In genomic region chr3:197591816-197592215, GRCh38 we compare ENCODE assay signal across 1 cellular context.
TF ChIP-seq lines count a peak whose summit lies in the region.

No MANE protein-coding gene starts in this region.

TF ChIP-seq in H1, 55 proteins besides CTCF, POLR2A, EP300 and RAD21:
- no peak for TF ChIP-seq MAX (IDR thresholded peaks at IDR 0.05)
- no peak for TF ChIP-seq NRF1 (IDR thresholded peaks at IDR 0.05; ENCODE audit: low read depth, low read length)
- TF ChIP-seq SP1 (IDR thresholded peaks at IDR 0.05; ENCODE audit: low read depth, low read length), result no peak
- no peak for TF ChIP-seq E2F6 (IDR thresholded peaks at IDR 0.05)
- TF ChIP-seq BCL11A (IDR thresholded peaks at IDR 0.05; ENCODE audit: low read depth in 2 of 2, low read length in 2 of 2), result no peak
- TF ChIP-seq SIN3A (conservative IDR thresholded peaks at IDR 0.05 in 1 of 2, IDR thresholded peaks at IDR 0.05 in 1 of 2; ENCODE audit: low read depth in 1 of 2, low read length in 2 of 2), result no peak
- TF ChIP-seq KDM1A (IDR thresholded peaks at IDR 0.05; ENCODE audit: borderline replicate concordance, low read length), result no peak
- no peak for TF ChIP-seq KDM5A (IDR thresholded peaks at IDR 0.05; ENCODE audit: low read length)
- no peak for TF ChIP-seq HDAC2 (IDR thresholded peaks at IDR 0.05; ENCODE audit: borderline replicate concordance in 1 of 2, low read depth in 2 of 2, low read length in 2 of 2)
- TF ChIP-seq SAP30 (IDR thresholded peaks at IDR 0.05; ENCODE audit: insufficient read depth, insufficient replicate concordance, low read length), result no peak
- no peak for TF ChIP-seq RFX5 (IDR thresholded peaks at IDR 0.05; ENCODE audit: borderline replicate concordance, low read depth, low read length)
- TF ChIP-seq ZNF274 (IDR thresholded peaks at IDR 0.05; ENCODE audit: borderline replicate concordance, extremely low read depth, low read length), result no peak
- TF ChIP-seq EZH2 (IDR thresholded peaks at IDR 0.05; ENCODE audit: low read depth, low read length, severe bottlenecking), result no peak
- no peak for TF ChIP-seq SRF (IDR thresholded peaks at IDR 0.05; ENCODE audit: low read depth, low read length)
- TF ChIP-seq CBX5 (IDR thresholded peaks at IDR 0.05; ENCODE audit: low read depth, low read length), result no peak
- TF ChIP-seq CEBPB (IDR thresholded peaks at IDR 0.05; ENCODE audit: low read depth, low read length), result no peak
- TF ChIP-seq POLR2AphosphoS5 (IDR thresholded peaks at IDR 0.05; ENCODE audit: low read depth, low read length), result no peak
- no peak for TF ChIP-seq SP2 (IDR thresholded peaks at IDR 0.05; ENCODE audit: low read length)
